15 cellular contexts compared by ENCODE assay signal in genomic region chr4:7291372-7292135, GRCh38.
DNase-seq lines count a peak whose midpoint lies in the region; ATAC-seq and TF ChIP-seq lines count a peak whose summit lies in the region.
"Had no signal": no experiment of that assay in that cellular context is flagged by ENCODE, and none has a peak within 500 bp of the region (broad histone marks: within the 10 kb centered on the region; RNA-seq: fewer than 3 reads in every experiment).

No MANE protein-coding gene starts in this region.

- no peaks in the 10 kb centered on the region for H3K36me3 ChIP-seq in effector memory CD4-positive, alpha-beta T cell (ENCODE audit: control insufficient read depth, insufficient read depth, low read length)

- no peaks in the 10 kb centered on the region for H3K9me3 Mint-ChIP-seq in activated T-cell treated with anti-CD3 and anti-CD28 coated beads, Interleukin-2, amount 50 U/mL, for 4 hours
- H3K9me3 Mint-ChIP-seq: effector memory CD8-positive, alpha-beta T cell; stimulated activated memory B cell treated with anti-CD40 and anti-IgM and Interleukin-4, amounts not matched to agents 10 μg/mL and 1 μg/mL and 100 μg/mL, for 72 hours had no signal

- peaks cover 4% of the 10 kb centered on the region for H3K4me1 ChIP-seq in right cardiac atrium (ENCODE audit: control insufficient read depth, insufficient read depth, low read length)
- no peaks in the 10 kb centered on the region for H3K4me1 ChIP-seq in effector memory CD4-positive, alpha-beta T cell (ENCODE audit: control insufficient read depth, insufficient read depth, low read length, poor library complexity, severe bottlenecking)
- H3K4me1 ChIP-seq: parathyroid adenoma had no signal

- no peaks in the 10 kb centered on the region for H3K9me3 ChIP-seq in right cardiac atrium (ENCODE audit: control insufficient read depth, low read length)
- H3K9me3 ChIP-seq in effector memory CD4-positive, alpha-beta T cell (ENCODE audit: control insufficient read depth, low read length), result no peaks in the 10 kb centered on the region

- H3K4me3 Mint-ChIP-seq in activated T-cell treated with anti-CD3 and anti-CD28 coated beads, Interleukin-2, amount 50 U/mL, for 4 hours, result no peak overlapping the region
- H3K4me3 Mint-ChIP-seq: effector memory CD8-positive, alpha-beta T cell; stimulated activated memory B cell treated with anti-CD40 and anti-IgM and Interleukin-4, amounts not matched to agents 10 μg/mL and 1 μg/mL and 100 μg/mL, for 72 hours had no signal

- TF ChIP-seq CTCF in retinal pigment epithelial cell (conservative IDR thresholded peaks at IDR 0.05; ENCODE audit: low read depth, low read length), result no peak

- peak; percentile 71 for DNase-seq in EL
- DNase-seq in caudate nucleus (lab: John Stamatoyannopoulos, UW), result peak in 46 of 61 donors; percentile 15 to 88 (median 51)
- peak; percentile 68 to 81 (median 80) for DNase-seq in right cardiac atrium
- peak; percentile 23 for DNase-seq in retinal pigment epithelial cell (ENCODE audit: low read depth)
- DNase-seq in activated T-cell treated with anti-CD3 and anti-CD28 coated beads, Interleukin-2, amount 50 U/mL, for 4 hours, result no peak
- no peak for DNase-seq in iPS-NIHi11 (ENCODE audit: low spot score)
- DNase-seq in effector memory CD4-positive, alpha-beta T cell, result no peak
- DNase-seq: activated CD4-positive, CD25-positive, alpha-beta regulatory T cell; effector memory CD8-positive, alpha-beta T cell; stimulated activated CD4-positive, alpha-beta T cell treated with anti-CD3 and anti-CD28 coated beads, Interleukin-2, amount 100 ng/mL, for 24 hours had no signal

- 44% methylated on average over 20 of the region's 20 CpGs for WGBS in right cardiac atrium

- H3K4me1 Mint-ChIP-seq in activated T-cell treated with anti-CD3 and anti-CD28 coated beads, Interleukin-2, amount 50 U/mL, for 4 hours (ENCODE audit: low read depth), result no peaks in the 10 kb centered on the region
- H3K4me1 Mint-ChIP-seq: stimulated activated memory B cell treated with anti-CD40 and anti-IgM and Interleukin-4, amounts not matched to agents 10 μg/mL and 1 μg/mL and 100 μg/mL, for 72 hours had no signal

- H3K36me3 Mint-ChIP-seq in activated T-cell treated with anti-CD3 and anti-CD28 coated beads, Interleukin-2, amount 50 U/mL, for 4 hours (ENCODE audit: insufficient read depth), result no peaks in the 10 kb centered on the region
- H3K36me3 Mint-ChIP-seq: stimulated activated memory B cell treated with anti-CD40 and anti-IgM and Interleukin-4, amounts not matched to agents 10 μg/mL and 1 μg/mL and 100 μg/mL, for 72 hours had no signal

- peak; percentile 30 to 67 for ATAC-seq in right cardiac atrium
- ATAC-seq in GM21723 (IDR thresholded peaks at IDR 0.05; ENCODE audit: unreplicated experiment), result no peak
- ATAC-seq in activated T-cell treated with anti-CD3 and anti-CD28 coated beads, Interleukin-2, amount 50 U/mL, for 4 hours, result no peak
- ATAC-seq: effector memory CD8-positive, alpha-beta T cell; stimulated activated memory B cell treated with anti-CD40 and anti-IgM and Interleukin-4, amounts not matched to agents 10 μg/mL and 1 μg/mL and 100 μg/mL, for 72 hours had no signal

- peaks cover 9% of the 10 kb centered on the region for H3K27me3 Mint-ChIP-seq in activated T-cell treated with anti-CD3 and anti-CD28 coated beads, Interleukin-2, amount 50 U/mL, for 4 hours (ENCODE audit: low read depth)

- H3K27ac ChIP-seq in caudate nucleus (ENCODE audit: low read depth, low read length) (peak overlapping the region; percentile 26), right cardiac atrium (ENCODE audit: low read length) (no peak overlapping the region)
- no peak overlapping the region for H3K27ac ChIP-seq in effector memory CD4-positive, alpha-beta T cell (ENCODE audit: insufficient read depth, low read length, poor library complexity, severe bottlenecking)
- H3K27ac ChIP-seq: C4-2B, parathyroid adenoma had no signal

- H3K27me3 ChIP-seq in right cardiac atrium (ENCODE audit: control insufficient read depth, insufficient read depth), result no peaks in the 10 kb centered on the region
- peaks cover 1% of the 10 kb centered on the region for H3K27me3 ChIP-seq in effector memory CD4-positive, alpha-beta T cell (replicated peaks; ENCODE audit: control insufficient read depth, insufficient read depth, low read length, poor library complexity, severe bottlenecking)

- H3K4me3 ChIP-seq in right cardiac atrium (ENCODE audit: low read length) (no peak overlapping the region), retinal pigment epithelial cell (ENCODE audit: low read length) (no peak overlapping the region)
- H3K4me3 ChIP-seq in effector memory CD4-positive, alpha-beta T cell (ENCODE audit: insufficient read depth, low read depth, low read length, poor library complexity, severe bottlenecking), result no peak overlapping the region
- H3K4me3 ChIP-seq: lung had no signal

- intact Hi-C loops in right cardiac atrium (cut with DNase I), result no loop called here

Comparison
In these comparisons a context has a peak if more than half of its experiments do, and no peak if none do; other contexts are left out.
1. DNase-seq: peak in EL (single experiment), caudate nucleus (46 of 61), right cardiac atrium (3 of 3) and retinal pigment epithelial cell (single experiment); none in activated T-cell treated with anti-CD3 and anti-CD28 coated beads, Interleukin-2, amount 50 U/mL, for 4 hours (single experiment), iPS-NIHi11 (single experiment) and effector memory CD4-positive, alpha-beta T cell (0 of 3).
2. ATAC-seq: peak in right cardiac atrium (2 of 2); none in GM21723 (single experiment) and activated T-cell treated with anti-CD3 and anti-CD28 coated beads, Interleukin-2, amount 50 U/mL, for 4 hours (0 of 2).